1 cellular context compared by ENCODE assay signal in the genomic region with DNA sequence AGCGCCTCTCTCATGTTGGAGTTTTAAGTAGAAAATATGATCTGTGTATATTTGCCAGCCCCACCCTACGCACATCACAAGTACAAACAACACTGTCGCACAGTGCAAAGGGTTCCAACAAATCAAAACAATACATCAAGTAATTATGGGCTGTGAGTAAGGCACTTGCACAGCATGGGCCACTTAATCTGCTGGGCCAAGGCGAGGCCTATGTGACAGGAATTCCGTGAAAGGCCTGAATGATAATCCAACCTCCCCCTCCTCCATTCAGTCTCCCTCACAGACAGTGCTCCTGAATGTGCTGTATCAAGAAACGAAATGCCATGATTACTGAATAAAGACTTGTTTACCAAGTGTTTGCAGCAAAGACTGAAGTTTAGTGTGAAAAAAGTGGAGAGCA.
TF ChIP-seq lines count a peak whose summit lies in the region.

No MANE protein-coding gene starts in this region.

TF ChIP-seq in IMR-90, 13 proteins besides CTCF, POLR2A, EP300 and RAD21 (continued from another document):
- TF ChIP-seq CHD1 (IDR thresholded peaks at IDR 0.05; ENCODE audit: low read depth, low read length), result no peak
- no peak for TF ChIP-seq MAZ (IDR thresholded peaks at IDR 0.05; ENCODE audit: borderline replicate concordance, low read depth, low read length)
- no peak for TF ChIP-seq MAFK (IDR thresholded peaks at IDR 0.05; ENCODE audit: low read depth, low read length)
- TF ChIP-seq NFE2L2 (IDR thresholded peaks at IDR 0.05; ENCODE audit: low read depth, low read length), result no peak
- TF ChIP-seq RFX5 (IDR thresholded peaks at IDR 0.05; ENCODE audit: low read depth, low read length), result no peak
- TF ChIP-seq, protein P1, sequence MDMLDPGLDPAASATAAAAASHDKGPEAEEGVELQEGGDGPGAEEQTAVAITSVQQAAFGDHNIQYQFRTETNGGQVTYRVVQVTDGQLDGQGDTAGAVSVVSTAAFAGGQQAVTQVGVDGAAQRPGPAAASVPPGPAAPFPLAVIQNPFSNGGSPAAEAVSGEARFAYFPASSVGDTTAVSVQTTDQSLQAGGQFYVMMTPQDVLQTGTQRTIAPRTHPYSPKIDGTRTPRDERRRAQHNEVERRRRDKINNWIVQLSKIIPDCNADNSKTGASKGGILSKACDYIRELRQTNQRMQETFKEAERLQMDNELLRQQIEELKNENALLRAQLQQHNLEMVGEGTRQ (IDR thresholded peaks at IDR 0.05; ENCODE audit: low read depth, low read length), result no peak
- no peak for TF ChIP-seq RCOR1 (IDR thresholded peaks at IDR 0.05; ENCODE audit: insufficient replicate concordance, low read length)
- TF ChIP-seq CEBPB (IDR thresholded peaks at IDR 0.05; ENCODE audit: low read depth, low read length), result no peak
- TF ChIP-seq, protein P2, sequence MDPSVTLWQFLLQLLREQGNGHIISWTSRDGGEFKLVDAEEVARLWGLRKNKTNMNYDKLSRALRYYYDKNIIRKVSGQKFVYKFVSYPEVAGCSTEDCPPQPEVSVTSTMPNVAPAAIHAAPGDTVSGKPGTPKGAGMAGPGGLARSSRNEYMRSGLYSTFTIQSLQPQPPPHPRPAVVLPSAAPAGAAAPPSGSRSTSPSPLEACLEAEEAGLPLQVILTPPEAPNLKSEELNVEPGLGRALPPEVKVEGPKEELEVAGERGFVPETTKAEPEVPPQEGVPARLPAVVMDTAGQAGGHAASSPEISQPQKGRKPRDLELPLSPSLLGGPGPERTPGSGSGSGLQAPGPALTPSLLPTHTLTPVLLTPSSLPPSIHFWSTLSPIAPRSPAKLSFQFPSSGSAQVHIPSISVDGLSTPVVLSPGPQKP (IDR thresholded peaks at IDR 0.05; ENCODE audit: borderline replicate concordance, low read depth, low read length), result no peak
- TF ChIP-seq SMC3 (IDR thresholded peaks at IDR 0.05; ENCODE audit: low read depth, low read length), result no peak
TF ChIP-seq in IMR-90: peak in this region for 0.
